In genomic region chr16:84326545-84326944, GRCh38 we compare ENCODE assay signal across 32 cellular contexts. TPM values are rescaled to one million over a fixed set of nuclear protein-coding genes. Genes with fewer than 3 reads are reported as not detected.
"Had no signal": no experiment of that assay in that cellular context is flagged by ENCODE, and none has a peak within 500 bp of the region (broad histone marks: within the 10 kb centered on the region; RNA-seq: fewer than 3 reads in every experiment).

No MANE protein-coding gene starts in this region.

- DNase-seq: naive B cell; natural killer cell; nucleus accumbens; pancreas; psoas muscle; right cardiac atrium; right lobe of liver; spleen; stimulated activated CD4-positive, alpha-beta T cell treated with anti-CD3 and anti-CD28 coated beads, Interleukin-12 subunit alpha, Interleukin-12 subunit beta, amount 100 ng/mL, for 4 hours; stimulated activated CD4-positive, alpha-beta T cell treated with anti-CD3 and anti-CD28 coated beads, Interleukin-1b, Interleukin-23, amount 100 ng/mL, for 48 hours; stimulated activated CD4-positive, alpha-beta T cell treated with anti-CD3 and anti-CD28 coated beads, Interleukin-4, amount 100 ng/mL, for 1 hour; stimulated activated CD4-positive, alpha-beta T cell treated with anti-CD3 and anti-CD28 coated beads, Interleukin-4, amount 100 ng/mL, for 4 hours; stimulated activated CD8-positive, alpha-beta memory T cell treated with anti-CD3 and anti-CD28 coated beads, Interleukin-4, amount 100 ng/mL, for 48 hours; stimulated activated naive CD4-positive, alpha-beta T cell; stimulated activated naive CD8-positive, alpha-beta T cell treated with anti-CD3 and anti-CD28 coated beads, Interleukin-15, amount 100 ng/mL, for 72 hours; stimulated activated naive CD8-positive, alpha-beta T cell treated with anti-CD3 and anti-CD28 coated beads, Interleukin-15, Interleukin-2, amounts not matched to agents 100 U/mL and 50 U/mL, for 24 hours; substantia nigra; testis; tibial artery; transverse colon had no signal

- H3K4me3 Mint-ChIP-seq: naive B cell; natural killer cell; nephron; neural progenitor cell; stimulated activated memory B cell treated with anti-CD40 and anti-IgM and Interleukin-4, amounts not matched to agents 10 μg/mL and 1 μg/mL and 100 μg/mL, for 72 hours; stimulated activated naive CD8-positive, alpha-beta T cell treated with anti-CD3 and anti-CD28 coated beads, Interleukin-15, amount 100 ng/mL, for 72 hours; type B pancreatic cell had no signal

- H3K36me3 ChIP-seq: neural progenitor cell, neutrophil, pancreas, right lobe of liver, spleen, suprapubic skin, vagina had no signal

- ATAC-seq: natural killer cell; pancreas; psoas muscle; right cardiac atrium; right lobe of liver; stimulated activated memory B cell treated with anti-CD40 and anti-IgM and Interleukin-4, amounts not matched to agents 10 μg/mL and 1 μg/mL and 100 μg/mL, for 72 hours; stimulated activated naive CD8-positive, alpha-beta T cell treated with anti-CD3 and anti-CD28 coated beads, Interleukin-15, amount 100 ng/mL, for 72 hours; stimulated activated naive CD8-positive, alpha-beta T cell treated with anti-CD3 and anti-CD28 coated beads, Interleukin-15, Interleukin-2, amounts not matched to agents 100 U/mL and 50 U/mL, for 24 hours had no signal

- H3K27ac Mint-ChIP-seq: naive B cell; natural killer cell; nephron; neural progenitor cell; progenitor cell of endocrine pancreas; stimulated activated memory B cell treated with anti-CD40 and anti-IgM and Interleukin-4, amounts not matched to agents 10 μg/mL and 1 μg/mL and 100 μg/mL, for 72 hours; stimulated activated naive CD8-positive, alpha-beta T cell treated with anti-CD3 and anti-CD28 coated beads, Interleukin-15, amount 100 ng/mL, for 72 hours; type B pancreatic cell had no signal

- H3K9me3 Mint-ChIP-seq: naive B cell; natural killer cell; nephron; neural progenitor cell; stimulated activated memory B cell treated with anti-CD40 and anti-IgM and Interleukin-4, amounts not matched to agents 10 μg/mL and 1 μg/mL and 100 μg/mL, for 72 hours; stimulated activated naive CD8-positive, alpha-beta T cell treated with anti-CD3 and anti-CD28 coated beads, Interleukin-15, amount 100 ng/mL, for 72 hours; type B pancreatic cell had no signal

- H3K4me1 Mint-ChIP-seq: naive B cell; natural killer cell; nephron; stimulated activated memory B cell treated with anti-CD40 and anti-IgM and Interleukin-4, amounts not matched to agents 10 μg/mL and 1 μg/mL and 100 μg/mL, for 72 hours; stimulated activated naive CD8-positive, alpha-beta T cell treated with anti-CD3 and anti-CD28 coated beads, Interleukin-15, amount 100 ng/mL, for 72 hours had no signal

- H3K4me1 ChIP-seq: neural progenitor cell, pancreas, psoas muscle, right lobe of liver, spleen, suprapubic skin, testis, tibial artery, transverse colon, vagina had no signal

- H3K36me3 Mint-ChIP-seq: naive B cell; natural killer cell; neural progenitor cell; stimulated activated memory B cell treated with anti-CD40 and anti-IgM and Interleukin-4, amounts not matched to agents 10 μg/mL and 1 μg/mL and 100 μg/mL, for 72 hours; type B pancreatic cell had no signal

- H3K9me3 ChIP-seq: neutrophil, pancreas, psoas muscle, right lobe of liver, spleen, suprapubic skin, testis, tibial artery, transverse colon, vagina had no signal

- H3K27me3 ChIP-seq: neural progenitor cell, neutrophil, right lobe of liver, suprapubic skin, testis, tibial artery, transverse colon, vagina had no signal

- H3K4me3 ChIP-seq: neural progenitor cell, pancreas, psoas muscle, right lobe of liver, skin epidermis, smooth muscle cell, spleen, suprapubic skin, testis, tibial artery, transverse colon, vagina had no signal

- H3K27ac ChIP-seq: neural progenitor cell, neutrophil, pancreas, psoas muscle, right lobe of liver, skin epidermis, spleen, suprapubic skin, testis, tibial artery, transverse colon, vagina had no signal

RNA-seq across cellular contexts. Expression of gene WFDC1, which starts 31.9 kb away (rescaled TPM):
- total RNA-seq: natural killer cell had no signal

RNA-seq across cellular contexts. Expression of gene ATP2C2, which starts 41.8 kb away (rescaled TPM):
- total RNA-seq: natural killer cell, osteocyte, psoas muscle, renal cortical epithelial cell, right cardiac atrium had no signal
